In the genomic region with DNA sequence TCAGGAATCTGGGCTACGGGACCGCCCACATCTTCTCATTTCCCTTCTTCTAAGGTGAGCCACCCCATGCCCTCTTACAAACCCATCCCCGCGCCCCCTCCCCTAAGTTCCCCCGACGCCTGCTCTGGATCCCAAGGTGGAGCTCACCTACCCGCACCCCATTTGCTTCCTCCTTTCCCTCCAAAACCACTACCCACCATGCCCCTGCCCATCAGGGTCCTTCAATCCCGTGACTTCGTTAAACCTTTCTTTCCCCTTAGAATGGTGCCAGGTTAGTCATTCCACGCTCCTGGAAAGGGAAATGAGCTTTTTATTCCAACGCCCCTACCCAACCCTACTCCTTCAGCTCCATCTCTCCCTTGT, we compare ENCODE assay signal across 8 cellular contexts. TPM values are rescaled to one million over a fixed set of nuclear protein-coding genes. Genes with fewer than 3 reads are reported as not detected.
DNase-seq lines count a peak whose midpoint lies in the region; ATAC-seq and TF ChIP-seq lines count a peak whose summit lies in the region.

No MANE protein-coding gene starts in this region.

- H3K4me1 Mint-ChIP-seq in naive thymus-derived CD8-positive, alpha-beta T cell = peaks cover 40 to 62% (median 58%) of the 10 kb centered on the region in 4 donors

- peaks cover 6 to 31% (median 11%) of the 10 kb centered on the region in 3 donors for H3K36me3 Mint-ChIP-seq in naive thymus-derived CD8-positive, alpha-beta T cell

- H2AFZ ChIP-seq in ACC112 (ENCODE audit: low read length, unreplicated experiment) = peak overlapping the region; percentile 50
- no peak overlapping the region for H2AFZ ChIP-seq in Karpas-422 (ENCODE audit: low read length)

- H3K36me3 ChIP-seq in ACC112 (ENCODE audit: insufficient read depth, low read length) = 0 out of 2 replicates have a peak, but pooled peaks cover 7% of the 10 kb centered on the region
- H3K36me3 ChIP-seq in Karpas-422 (ENCODE audit: insufficient read depth, low read length) = peaks cover 19% of the 10 kb centered on the region

- ATAC-seq in naive thymus-derived CD8-positive, alpha-beta T cell = no peak
- no peak for ATAC-seq in GM19452 (IDR thresholded peaks at IDR 0.05; ENCODE audit: unreplicated experiment)

- H3K27me3 ChIP-seq in ACC112 (ENCODE audit: insufficient read depth, low read length) = no peaks in the 10 kb centered on the region
- no peaks in the 10 kb centered on the region for H3K27me3 ChIP-seq in Karpas-422 (ENCODE audit: low read length)

- no peaks in the 10 kb centered on the region for H3K27me3 Mint-ChIP-seq in naive thymus-derived CD8-positive, alpha-beta T cell

- TF ChIP-seq CTCF in coronary artery (IDR thresholded peaks at IDR 0.05) = no peak

- peaks cover 8% of the 10 kb centered on the region; the same call in 1 of the 2 replicates for H4K20me1 ChIP-seq in Karpas-422 (ENCODE audit: insufficient read depth, low read depth, low read length)

- no peaks in the 10 kb centered on the region for H3K9me2 ChIP-seq in Karpas-422 (replicated peaks; ENCODE audit: insufficient read depth, low read length)

- H3K27ac Mint-ChIP-seq in naive thymus-derived CD8-positive, alpha-beta T cell = peak overlapping the region in 9 of 10 donors; percentile 34 to 92 (median 87)

- H3K4me3 ChIP-seq in ACC112 (ENCODE audit: low read depth, low read length) (peak overlapping the region; percentile 90), Karpas-422 (ENCODE audit: low read length) (peak overlapping the region; percentile 97), coronary artery (peak overlapping the region; percentile 78)

- no peaks in the 10 kb centered on the region for H3K9me3 ChIP-seq in Karpas-422 (ENCODE audit: low read length)

- H3K4me2 ChIP-seq in Karpas-422 (ENCODE audit: low read depth, low read length, poor library complexity, severe bottlenecking) = peak overlapping the region; percentile 92

- H3K9me3 Mint-ChIP-seq in naive thymus-derived CD8-positive, alpha-beta T cell = no peaks in the 10 kb centered on the region

- POLR2A ChIA-PET in naive thymus-derived CD8-positive, alpha-beta T cell (lab: Charles Lee) = interaction anchor here (1.4 to 2.4 kb wide), 8 partner anchors 27 to 641 kb away, joined by 3 to 13 read pairs (median 4); a partner anchor contains a TSS

- H3K9ac ChIP-seq in Karpas-422 (ENCODE audit: low read length) = peak overlapping the region; percentile 89

- peak overlapping the region; percentile 76 to 98 (median 81) for H3K4me3 Mint-ChIP-seq in naive thymus-derived CD8-positive, alpha-beta T cell

- H3K4me1 ChIP-seq in ACC112 (ENCODE audit: control insufficient read depth, insufficient read depth, low read length, unreplicated experiment) (peaks cover 11% of the 10 kb centered on the region), Karpas-422 (ENCODE audit: low read length) (peaks cover 47% of the 10 kb centered on the region)

- H3K79me2 ChIP-seq in ACC112 (ENCODE audit: control insufficient read depth, insufficient read depth, low read length, unreplicated experiment) = no peaks in the 10 kb centered on the region
- peaks cover 59% of the 10 kb centered on the region for H3K79me2 ChIP-seq in Karpas-422 (ENCODE audit: low read length)

- H3K27ac ChIP-seq in ACC112 (ENCODE audit: low read depth, low read length) (no peak overlapping the region), Karpas-422 (ENCODE audit: low read length) (peak overlapping the region; percentile 6; the same call in 1 of the 2 replicates), coronary artery (peak overlapping the region; percentile 91 to 92)

- DNase-seq in Karpas-422 (no peak), coronary artery (ENCODE audit: low spot score) (no peak), NCI-H2171 (lab: John Stamatoyannopoulos, UW) (no peak), OCI-M1 (lab: John Stamatoyannopoulos, UW) (no peak)
- DNase-seq in naive thymus-derived CD8-positive, alpha-beta T cell = no peak
- DNase-seq in stimulated activated CD4-positive, alpha-beta T cell treated with anti-CD3 and anti-CD28 coated beads, Interleukin-2, amount 100 ng/mL, for 24 hours = no peak

RNA-seq across cellular contexts. Expression of a gene that starts 0.3 kb away (rescaled TPM):
- total RNA-seq in Karpas-422 (2014; rRNA removed; shearing (Covaris generic); ENCODE audit: low replicate concordance) = 53.6 and 64.0 TPM in 2 replicates
- total RNA-seq in naive thymus-derived CD8-positive, alpha-beta T cell = 10 to 100 TPM; 50.6 to 54.6 TPM
- polyA plus RNA-seq in naive thymus-derived CD8-positive, alpha-beta T cell = 10 to 100 TPM; 14.8 to 22.4 (median 16.6) TPM

RNA-seq across cellular contexts. Expression of a gene that starts 26.6 kb away (rescaled TPM):
- total RNA-seq in Karpas-422 (2014; rRNA removed; shearing (Covaris generic); ENCODE audit: low replicate concordance) = 0.11 and 0.82 TPM in 2 replicates
- 1 to 10 TPM; 2.9 to 3.0 TPM for total RNA-seq in naive thymus-derived CD8-positive, alpha-beta T cell
- 1 to 10 TPM in 1 of 3 donors, under 1 TPM in 2; 0.14 to 1.8 (median 0.73) TPM for polyA plus RNA-seq in naive thymus-derived CD8-positive, alpha-beta T cell
